Comparison of ENCODE assay signal across 15 cellular contexts in the genomic region with DNA sequence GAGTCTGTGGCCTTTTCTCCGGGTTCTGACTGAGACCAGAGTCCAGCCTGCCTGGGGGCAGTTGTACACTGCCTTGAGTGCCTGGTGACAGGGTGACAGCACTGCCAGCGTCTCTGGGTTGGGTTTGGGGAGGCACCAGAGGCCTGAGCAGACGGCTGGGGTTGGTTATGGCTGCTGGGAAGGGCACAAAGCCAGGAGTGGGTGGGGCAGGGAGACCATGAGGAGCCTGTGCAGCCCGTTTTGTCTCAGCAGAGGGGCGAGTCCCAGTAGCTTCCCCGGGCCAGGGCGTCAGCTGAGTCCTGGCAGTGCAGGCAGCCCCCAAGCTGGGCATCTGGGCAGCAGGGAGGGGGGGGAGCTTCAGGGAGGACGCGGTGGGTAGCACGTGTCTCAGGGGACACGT.
"Had no signal": no experiment of that assay in that cellular context is flagged by ENCODE, and none has a peak within 500 bp of the region (broad histone marks: within the 10 kb centered on the region; RNA-seq: fewer than 3 reads in every experiment).

No MANE protein-coding gene starts in this region.

- H3K4me3 Mint-ChIP-seq: activated B cell treated with CpG ODN at 0.5 μM for 24 hours; activated CD4-positive, alpha-beta T cell treated with anti-CD3 and anti-CD28 coated beads, Interleukin-2, amount 10 ng/mL, durations not matched to agents 24 days and 14 days; activated naive CD4-positive, alpha-beta T cell treated with anti-CD3 and anti-CD28 coated beads for 36 hours; naive B cell; stimulated activated naive B cell treated with anti-CD40 and anti-IgM and Interleukin-4, amounts not matched to agents 10 μg/mL and 1 μg/mL and 100 μg/mL, for 72 hours had no signal

- H3K4me1 Mint-ChIP-seq: activated B cell treated with CpG ODN at 0.5 μM for 24 hours; activated CD4-positive, alpha-beta T cell treated with anti-CD3 and anti-CD28 coated beads, Interleukin-2, amount 10 ng/mL, durations not matched to agents 24 days and 14 days; naive B cell; stimulated activated naive B cell treated with anti-CD40 and anti-IgM and Interleukin-4, amounts not matched to agents 10 μg/mL and 1 μg/mL and 100 μg/mL, for 72 hours had no signal

- DNase-seq: activated B cell treated with CpG ODN at 0.5 μM for 24 hours; activated CD4-positive, alpha-beta T cell treated with anti-CD3 and anti-CD28 coated beads, Interleukin-2, amount 10 ng/mL, durations not matched to agents 24 days and 14 days; activated CD8-positive, alpha-beta memory T cell treated with anti-CD3 and anti-CD28 coated beads for 24 hours; activated naive CD4-positive, alpha-beta T cell treated with anti-CD3 and anti-CD28 coated beads for 36 hours; gastrocnemius medialis; naive B cell; stimulated activated CD4-positive, alpha-beta T cell treated with anti-CD3 and anti-CD28 coated beads, Interleukin-1b, Interleukin-23, amount 100 ng/mL, for 48 hours; stimulated activated naive B cell treated with anti-CD40 and anti-IgM and Interleukin-4, amounts not matched to agents 10 μg/mL and 1 μg/mL and 100 μg/mL, for 72 hours; substantia nigra; T-helper 2 cell; transverse colon had no signal

- H3K4me3 ChIP-seq: gastrocnemius medialis, spleen, transverse colon had no signal

- H3K27me3 Mint-ChIP-seq: activated CD4-positive, alpha-beta T cell treated with anti-CD3 and anti-CD28 coated beads, Interleukin-2, amount 10 ng/mL, durations not matched to agents 24 days and 14 days had no signal

- H3K27ac ChIP-seq: gastrocnemius medialis, spleen, transverse colon had no signal

- ATAC-seq: gastrocnemius medialis; stimulated activated naive B cell treated with anti-CD40 and anti-IgM and Interleukin-4, amounts not matched to agents 10 μg/mL and 1 μg/mL and 100 μg/mL, for 72 hours had no signal

- H3K9me3 Mint-ChIP-seq: activated B cell treated with CpG ODN at 0.5 μM for 24 hours; activated CD4-positive, alpha-beta T cell treated with anti-CD3 and anti-CD28 coated beads, Interleukin-2, amount 10 ng/mL, durations not matched to agents 24 days and 14 days; activated naive CD4-positive, alpha-beta T cell treated with anti-CD3 and anti-CD28 coated beads for 36 hours; naive B cell had no signal

- FAIRE-seq: astrocyte, colon, TTC549 had no signal

- H3K36me3 ChIP-seq: gastrocnemius medialis, spleen, transverse colon had no signal

- H3K27ac Mint-ChIP-seq: activated B cell treated with CpG ODN at 0.5 μM for 24 hours; activated CD4-positive, alpha-beta T cell treated with anti-CD3 and anti-CD28 coated beads, Interleukin-2, amount 10 ng/mL, durations not matched to agents 24 days and 14 days; activated naive CD4-positive, alpha-beta T cell treated with anti-CD3 and anti-CD28 coated beads for 36 hours; naive B cell; stimulated activated naive B cell treated with anti-CD40 and anti-IgM and Interleukin-4, amounts not matched to agents 10 μg/mL and 1 μg/mL and 100 μg/mL, for 72 hours had no signal

- H3K36me3 Mint-ChIP-seq: naive B cell; stimulated activated naive B cell treated with anti-CD40 and anti-IgM and Interleukin-4, amounts not matched to agents 10 μg/mL and 1 μg/mL and 100 μg/mL, for 72 hours had no signal

- H3K27me3 ChIP-seq: transverse colon had no signal

- H3K9me3 ChIP-seq: gastrocnemius medialis, spleen, transverse colon had no signal

- H3K4me1 ChIP-seq: gastrocnemius medialis, transverse colon had no signal
